37 cellular contexts compared by ENCODE assay signal in the genomic region with DNA sequence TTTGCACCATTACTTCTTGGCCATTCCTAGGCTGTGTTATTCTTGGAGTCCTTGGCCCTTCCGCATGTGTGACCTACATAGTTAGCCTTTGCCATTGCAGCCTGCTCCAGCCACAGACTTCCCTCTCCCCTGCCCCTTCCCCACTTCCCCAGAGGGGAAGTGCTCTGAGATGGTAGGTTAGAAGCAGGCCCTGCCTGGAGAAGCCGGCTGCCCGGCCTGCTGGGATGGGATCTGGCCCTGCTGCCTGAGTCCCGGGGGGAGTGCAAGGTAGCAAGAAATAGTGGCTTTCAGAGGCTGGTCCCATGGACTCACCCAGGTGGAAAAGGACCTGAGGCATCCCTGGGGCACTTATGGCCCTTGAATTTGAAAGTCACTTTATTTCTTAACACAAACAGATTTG. TPM values are rescaled to one million over a fixed set of nuclear protein-coding genes. Genes with fewer than 3 reads are reported as not detected.
"Had no signal": no experiment of that assay in that cellular context is flagged by ENCODE, and none has a peak within 500 bp of the region (broad histone marks: within the 10 kb centered on the region; RNA-seq: fewer than 3 reads in every experiment).

No MANE protein-coding gene starts in this region.

- H3K36me3 Mint-ChIP-seq: activated CD4-positive, alpha-beta memory T cell treated with anti-CD3 and anti-CD28 coated beads for 36 hours; activated CD8-positive, alpha-beta memory T cell treated with anti-CD3 and anti-CD28 coated beads, Interleukin-2, amount 10 ng/mL, durations not matched to agents 7 days and 5 days; activated naive CD4-positive, alpha-beta T cell treated with anti-CD3 and anti-CD28 coated beads, Interleukin-2, amount 50 U/mL, for 24 hours; activated naive CD8-positive, alpha-beta T cell treated with anti-CD3 and anti-CD28 coated beads for 36 hours had no signal

- ATAC-seq: activated CD4-positive, alpha-beta T cell treated with anti-CD3 and anti-CD28 coated beads for 36 hours; activated CD8-positive, alpha-beta memory T cell treated with anti-CD3 and anti-CD28 coated beads, Interleukin-2, amount 10 ng/mL, durations not matched to agents 7 days and 5 days; activated CD8-positive, alpha-beta T cell treated with anti-CD3 and anti-CD28 coated beads, Interleukin-2, amount 10 ng/mL, durations not matched to agents 7 days and 5 days; activated naive CD8-positive, alpha-beta T cell treated with anti-CD3 and anti-CD28 coated beads, Interleukin-2, amount 50 U/mL, for 24 hours; body of pancreas; esophagus mucosa; T-helper 17 cell had no signal

- H3K9me3 ChIP-seq: adrenal gland, body of pancreas had no signal

- H3K27me3 Mint-ChIP-seq: activated CD4-positive, alpha-beta memory T cell treated with anti-CD3 and anti-CD28 coated beads for 36 hours; activated naive CD4-positive, alpha-beta T cell treated with anti-CD3 and anti-CD28 coated beads, Interleukin-2, amount 50 U/mL, for 24 hours; activated naive CD8-positive, alpha-beta T cell treated with anti-CD3 and anti-CD28 coated beads for 36 hours had no signal

- H3K36me3 ChIP-seq: adrenal gland had no signal

- H3K4me3 ChIP-seq: adrenal gland, body of pancreas had no signal

- H3K27ac Mint-ChIP-seq: activated CD4-positive, alpha-beta memory T cell treated with anti-CD3 and anti-CD28 coated beads for 36 hours; activated CD4-positive, alpha-beta T cell treated with anti-CD3 and anti-CD28 coated beads for 36 hours; activated CD4-positive, alpha-beta T cell treated with anti-CD3 and anti-CD28 coated beads, Interleukin-2, amount 10 ng/mL, durations not matched to agents 24 days and 14 days; activated CD8-positive, alpha-beta memory T cell treated with anti-CD3 and anti-CD28 coated beads, Interleukin-2, amount 10 ng/mL, durations not matched to agents 7 days and 5 days; activated CD8-positive, alpha-beta T cell treated with anti-CD3 and anti-CD28 coated beads, Interleukin-2, amount 10 ng/mL, durations not matched to agents 7 days and 5 days; activated naive CD4-positive, alpha-beta T cell treated with anti-CD3 and anti-CD28 coated beads for 36 hours; activated naive CD4-positive, alpha-beta T cell treated with anti-CD3 and anti-CD28 coated beads, Interleukin-2, amount 50 U/mL, for 24 hours; activated naive CD8-positive, alpha-beta T cell treated with anti-CD3 and anti-CD28 coated beads for 36 hours; activated naive CD8-positive, alpha-beta T cell treated with anti-CD3 and anti-CD28 coated beads, Interleukin-2, amount 50 U/mL, for 24 hours; activated T-helper 1 cell treated with anti-CD3 and anti-CD28 coated beads, Interleukin-12 subunit alpha, Interleukin-12 subunit beta, Interleukin-2, Interleukin-4 antibody, amounts not matched to agents 30 ng/mL and 10 ng/mL and 1 ng/mL, durations not matched to agents 14 hours and 24 hours and 36 hours; activated T-helper 2 cell treated with anti-CD3 and anti-CD28 coated beads, Interferon-gamma antibody, Interleukin-2, Interleukin-4, amounts not matched to agents 10 μg/mL and 5 μg/mL and 100 μg/mL, durations not matched to agents 14 hours and 24 hours and 36 hours; T-helper 17 cell; T-helper 2 cell treated with Interferon-gamma antibody and Interleukin-4, amounts not matched to agents 5 μg/mL and 100 μg/mL, for 36 hours had no signal

- H3K4me3 Mint-ChIP-seq: activated CD4-positive, alpha-beta memory T cell treated with anti-CD3 and anti-CD28 coated beads for 36 hours; activated CD4-positive, alpha-beta T cell treated with anti-CD3 and anti-CD28 coated beads for 36 hours; activated CD4-positive, alpha-beta T cell treated with anti-CD3 and anti-CD28 coated beads, Interleukin-2, amount 10 ng/mL, durations not matched to agents 24 days and 14 days; activated CD8-positive, alpha-beta memory T cell treated with anti-CD3 and anti-CD28 coated beads, Interleukin-2, amount 10 ng/mL, durations not matched to agents 7 days and 5 days; activated CD8-positive, alpha-beta T cell treated with anti-CD3 and anti-CD28 coated beads, Interleukin-2, amount 10 ng/mL, durations not matched to agents 7 days and 5 days; activated naive CD4-positive, alpha-beta T cell treated with anti-CD3 and anti-CD28 coated beads for 36 hours; activated naive CD4-positive, alpha-beta T cell treated with anti-CD3 and anti-CD28 coated beads, Interleukin-2, amount 50 U/mL, for 24 hours; activated naive CD8-positive, alpha-beta T cell treated with anti-CD3 and anti-CD28 coated beads for 36 hours; activated naive CD8-positive, alpha-beta T cell treated with anti-CD3 and anti-CD28 coated beads, Interleukin-2, amount 50 U/mL, for 24 hours; activated T-helper 1 cell treated with anti-CD3 and anti-CD28 coated beads, Interleukin-12 subunit alpha, Interleukin-12 subunit beta, Interleukin-2, Interleukin-4 antibody, amounts not matched to agents 30 ng/mL and 10 ng/mL and 1 ng/mL, durations not matched to agents 14 hours and 24 hours and 36 hours; T-helper 17 cell; T-helper 2 cell treated with Interferon-gamma antibody and Interleukin-4, amounts not matched to agents 5 μg/mL and 100 μg/mL, for 36 hours had no signal

- H3K27ac ChIP-seq: adrenal gland, body of pancreas had no signal

- H3K9me3 Mint-ChIP-seq: activated CD4-positive, alpha-beta memory T cell treated with anti-CD3 and anti-CD28 coated beads for 36 hours; activated CD4-positive, alpha-beta T cell treated with anti-CD3 and anti-CD28 coated beads, Interleukin-2, amount 10 ng/mL, durations not matched to agents 24 days and 14 days; activated naive CD4-positive, alpha-beta T cell treated with anti-CD3 and anti-CD28 coated beads for 36 hours; activated naive CD4-positive, alpha-beta T cell treated with anti-CD3 and anti-CD28 coated beads, Interleukin-2, amount 50 U/mL, for 24 hours; activated naive CD8-positive, alpha-beta T cell treated with anti-CD3 and anti-CD28 coated beads for 36 hours; activated naive CD8-positive, alpha-beta T cell treated with anti-CD3 and anti-CD28 coated beads, Interleukin-2, amount 50 U/mL, for 24 hours; activated T-helper 1 cell treated with anti-CD3 and anti-CD28 coated beads, Interleukin-12 subunit alpha, Interleukin-12 subunit beta, Interleukin-2, Interleukin-4 antibody, amounts not matched to agents 30 ng/mL and 10 ng/mL and 1 ng/mL, durations not matched to agents 14 hours and 24 hours and 36 hours; activated T-helper 2 cell treated with anti-CD3 and anti-CD28 coated beads, Interferon-gamma antibody, Interleukin-2, Interleukin-4, amounts not matched to agents 10 μg/mL and 5 μg/mL and 100 μg/mL, durations not matched to agents 14 hours and 24 hours and 36 hours; T-helper 2 cell treated with Interferon-gamma antibody and Interleukin-4, amounts not matched to agents 5 μg/mL and 100 μg/mL, for 36 hours had no signal

- FAIRE-seq: colon, endometrium, frontal cortex had no signal

- H3K27me3 ChIP-seq: adrenal gland, body of pancreas had no signal

- DNase-seq: activated CD4-positive, alpha-beta memory T cell treated with anti-CD3 and anti-CD28 coated beads for 36 hours; activated CD4-positive, alpha-beta T cell treated with anti-CD3 and anti-CD28 coated beads for 36 hours; activated CD4-positive, alpha-beta T cell treated with anti-CD3 and anti-CD28 coated beads, Interleukin-2, amount 10 ng/mL, durations not matched to agents 24 days and 14 days; activated CD4-positive, CD25-positive, alpha-beta regulatory T cell; activated CD4-positive, CD25-positive, alpha-beta regulatory T cell treated with anti-CD3 and anti-CD28 coated beads, Interleukin-2, amount 50 U/mL, for 72 hours; activated CD8-positive, alpha-beta memory T cell treated with anti-CD3 and anti-CD28 coated beads, Interleukin-2, amount 10 ng/mL, durations not matched to agents 7 days and 5 days; activated CD8-positive, alpha-beta memory T cell treated with anti-CD3 and anti-CD28 coated beads, Interleukin-2, amount 50 U/mL, for 4 hours; activated CD8-positive, alpha-beta T cell treated with anti-CD3 and anti-CD28 coated beads, Interleukin-2, amount 10 ng/mL, durations not matched to agents 7 days and 5 days; activated effector memory CD4-positive, alpha-beta T cell treated with anti-CD3 and anti-CD28 coated beads, Interleukin-2, amount 50 U/mL, for 16 hours; activated naive CD4-positive, alpha-beta T cell treated with anti-CD3 and anti-CD28 coated beads for 36 hours; activated naive CD8-positive, alpha-beta T cell treated with anti-CD3 and anti-CD28 coated beads for 36 hours; activated naive CD8-positive, alpha-beta T cell treated with anti-CD3 and anti-CD28 coated beads, Interleukin-2, amount 50 U/mL, for 24 hours; activated T-cell treated with anti-CD3 and anti-CD28 coated beads, Interleukin-2, amount 50 U/mL, for 1 hour; activated T-cell treated with anti-CD3 and anti-CD28 coated beads, Interleukin-2, amount 50 U/mL, for 48 hours; adrenal gland; amygdala; body of pancreas; caudate nucleus; cortex of kidney; dermis blood vessel endothelial cell; effector CD8-positive, alpha-beta T cell; foreskin fibroblast; head of caudate nucleus; T-helper 1 cell; T-helper 17 cell; T1000 had no signal

RNA-seq across cellular contexts. Expression of gene OTOF, which starts 28.4 kb away (rescaled TPM):
- total RNA-seq: chondrocyte, epithelial cell of proximal tubule, esophagus mucosa had no signal
- polyA plus RNA-seq: aorta had no signal
